In genomic region chr2:141528990-141529389, GRCh38 we compare ENCODE assay signal across 19 cellular contexts.
DNase-seq lines count a peak whose midpoint lies in the region; ATAC-seq and TF ChIP-seq lines count a peak whose summit lies in the region.
"Had no signal": no experiment of that assay in that cellular context is flagged by ENCODE, and none has a peak within 500 bp of the region (broad histone marks: within the 10 kb centered on the region; RNA-seq: fewer than 3 reads in every experiment).

No MANE protein-coding gene starts in this region.

- H3K4me3 ChIP-seq in hepatocyte, result no peak overlapping the region
- H3K4me3 ChIP-seq in gastroesophageal sphincter, result no peak overlapping the region
- H3K4me3 ChIP-seq: left lung, upper lobe of left lung had no signal

- no peak overlapping the region for H3K4me2 ChIP-seq in hepatocyte
- H3K4me2 ChIP-seq: SK-N-SH had no signal

- H4K20me1 ChIP-seq in hepatocyte (ENCODE audit: insufficient read depth, poor library complexity, severe bottlenecking), result no peaks in the 10 kb centered on the region

- intact Hi-C loops in activated CD4-positive, alpha-beta T cell treated with anti-CD3 and anti-CD28 coated beads, Interleukin-2, amount 10 ng/mL, durations not matched to agents 24 days and 14 days (cut with micrococcal nuclease), result no loop called here

- 50% methylated on average over 5 of the region's 5 CpGs for WGBS in hepatocyte (ENCODE audit: low lambda C conversion rate, missing lambda C conversion rate)
- 30 to 35% methylated on average over 5 of the region's 5 CpGs for WGBS in gastroesophageal sphincter (ENCODE audit: low coverage in 1 of 2), 2 donors

- H3K4me1 ChIP-seq in hepatocyte (ENCODE audit: insufficient read depth), result no peaks in the 10 kb centered on the region
- H3K4me1 ChIP-seq in gastroesophageal sphincter, result no peaks in the 10 kb centered on the region
- H3K4me1 ChIP-seq: left lung, upper lobe of left lung had no signal

- H3K9me2 ChIP-seq in hepatocyte (replicated peaks; ENCODE audit: insufficient read depth), result no peaks in the 10 kb centered on the region
- H3K9me2 ChIP-seq: SK-N-SH had no signal

- H3K4me3 Mint-ChIP-seq in stimulated activated naive CD8-positive, alpha-beta T cell treated with anti-CD3 and anti-CD28 coated beads, Interleukin-15, amount 100 ng/mL, for 72 hours, result no peak overlapping the region
- no peak overlapping the region for H3K4me3 Mint-ChIP-seq in activated CD4-positive, alpha-beta T cell treated with anti-CD3 and anti-CD28 coated beads, Interleukin-2, amount 10 ng/mL, durations not matched to agents 24 days and 14 days
- H3K4me3 Mint-ChIP-seq: activated T-cell treated with anti-CD3 and anti-CD28 coated beads, Interleukin-2, amount 50 U/mL, for 24 hours had no signal

- DNase-seq in hepatocyte (ENCODE audit: low spot score), result no peak
- DNase-seq in stimulated activated naive CD8-positive, alpha-beta T cell treated with anti-CD3 and anti-CD28 coated beads, Interleukin-15, amount 100 ng/mL, for 72 hours, result no peak
- DNase-seq in activated T-cell treated with anti-CD3 and anti-CD28 coated beads, Interleukin-2, amount 50 U/mL, for 48 hours, result no peak
- no peak for DNase-seq in activated CD4-positive, alpha-beta T cell treated with anti-CD3 and anti-CD28 coated beads, Interleukin-2, amount 10 ng/mL, durations not matched to agents 24 days and 14 days
- DNase-seq: activated CD4-positive, alpha-beta T cell treated with anti-CD3 and anti-CD28 coated beads, Interleukin-2, amount 50 U/mL, for 4 hours; activated T-cell treated with anti-CD3 and anti-CD28 coated beads, Interleukin-2, amount 50 U/mL, for 24 hours; DMS153; H7; KG1; NCI-H510A; occipital lobe; SK-N-SH; upper lobe of left lung had no signal

- H3K27me3 Mint-ChIP-seq in stimulated activated naive CD8-positive, alpha-beta T cell treated with anti-CD3 and anti-CD28 coated beads, Interleukin-15, amount 100 ng/mL, for 72 hours, result no peaks in the 10 kb centered on the region
- no peaks in the 10 kb centered on the region for H3K27me3 Mint-ChIP-seq in activated CD4-positive, alpha-beta T cell treated with anti-CD3 and anti-CD28 coated beads, Interleukin-2, amount 10 ng/mL, durations not matched to agents 24 days and 14 days
- H3K27me3 Mint-ChIP-seq: activated T-cell treated with anti-CD3 and anti-CD28 coated beads, Interleukin-2, amount 50 U/mL, for 24 hours had no signal

- no peaks in the 10 kb centered on the region for H3K36me3 Mint-ChIP-seq in activated CD4-positive, alpha-beta T cell treated with anti-CD3 and anti-CD28 coated beads, Interleukin-2, amount 10 ng/mL, durations not matched to agents 24 days and 14 days (ENCODE audit: low read depth)

- H3K27me3 ChIP-seq in hepatocyte, result no peaks in the 10 kb centered on the region
- H3K27me3 ChIP-seq in gastroesophageal sphincter, result no peaks in the 10 kb centered on the region
- H3K27me3 ChIP-seq: left lung, upper lobe of left lung had no signal

- TF ChIP-seq CTCF in hepatocyte (IDR thresholded peaks at IDR 0.05; ENCODE audit: poor library complexity), result no peak
- no peak for TF ChIP-seq CTCF in gastroesophageal sphincter (IDR thresholded peaks at IDR 0.05)

- H3K27ac ChIP-seq in hepatocyte (no peak overlapping the region), gastroesophageal sphincter (no peak overlapping the region)
- H3K27ac ChIP-seq: left lung, upper lobe of left lung had no signal

- TF ChIP-seq EP300 in gastroesophageal sphincter (IDR thresholded peaks at IDR 0.05), result no peak

- H3K4me1 Mint-ChIP-seq in stimulated activated naive CD8-positive, alpha-beta T cell treated with anti-CD3 and anti-CD28 coated beads, Interleukin-15, amount 100 ng/mL, for 72 hours, result no peaks in the 10 kb centered on the region
- H3K4me1 Mint-ChIP-seq in activated CD4-positive, alpha-beta T cell treated with anti-CD3 and anti-CD28 coated beads, Interleukin-2, amount 10 ng/mL, durations not matched to agents 24 days and 14 days, result no peaks in the 10 kb centered on the region

- no peaks in the 10 kb centered on the region for H3K79me2 ChIP-seq in hepatocyte

- H3K36me3 ChIP-seq in hepatocyte (replicated peaks; ENCODE audit: insufficient read depth, low read depth) (no peaks in the 10 kb centered on the region), gastroesophageal sphincter (no peaks in the 10 kb centered on the region)
- H3K36me3 ChIP-seq: left lung, upper lobe of left lung had no signal

- peak overlapping the region; percentile 6 for H2AFZ ChIP-seq in hepatocyte

- H3K9me3 ChIP-seq in hepatocyte (ENCODE audit: low read depth) (no peaks in the 10 kb centered on the region), gastroesophageal sphincter (no peaks in the 10 kb centered on the region)
- H3K9me3 ChIP-seq: left lung, SK-N-SH, upper lobe of left lung had no signal

- ATAC-seq in GM18517 (IDR thresholded peaks at IDR 0.05; ENCODE audit: unreplicated experiment) (peak; percentile 62), GM21717 (IDR thresholded peaks at IDR 0.05; ENCODE audit: unreplicated experiment) (peak; percentile 72), HG03103 (IDR thresholded peaks at IDR 0.05; ENCODE audit: low read depth, unreplicated experiment) (peak; percentile 81), gastroesophageal sphincter (no peak)
- no peak for ATAC-seq in stimulated activated naive CD8-positive, alpha-beta T cell treated with anti-CD3 and anti-CD28 coated beads, Interleukin-15, amount 100 ng/mL, for 72 hours
- ATAC-seq: left lung, sciatic nerve had no signal

- TF ChIP-seq POLR2A in gastroesophageal sphincter (IDR thresholded peaks at IDR 0.05), result no peak

- no peak overlapping the region for H3K27ac Mint-ChIP-seq in stimulated activated naive CD8-positive, alpha-beta T cell treated with anti-CD3 and anti-CD28 coated beads, Interleukin-15, amount 100 ng/mL, for 72 hours
- no peak overlapping the region for H3K27ac Mint-ChIP-seq in activated CD4-positive, alpha-beta T cell treated with anti-CD3 and anti-CD28 coated beads, Interleukin-2, amount 10 ng/mL, durations not matched to agents 24 days and 14 days
- H3K27ac Mint-ChIP-seq: activated T-cell treated with anti-CD3 and anti-CD28 coated beads, Interleukin-2, amount 50 U/mL, for 24 hours had no signal

- peaks cover 6 to 11% of the 10 kb centered on the region in 2 donors for H3K9me3 Mint-ChIP-seq in stimulated activated naive CD8-positive, alpha-beta T cell treated with anti-CD3 and anti-CD28 coated beads, Interleukin-15, amount 100 ng/mL, for 72 hours
- no peaks in the 10 kb centered on the region for H3K9me3 Mint-ChIP-seq in activated CD4-positive, alpha-beta T cell treated with anti-CD3 and anti-CD28 coated beads, Interleukin-2, amount 10 ng/mL, durations not matched to agents 24 days and 14 days

Comparison
In these comparisons a context has a peak if more than half of its experiments do, and no peak if none do; other contexts are left out.
1. ATAC-seq: peak in GM18517 (single experiment), GM21717 (single experiment) and HG03103 (single experiment); none in stimulated activated naive CD8-positive, alpha-beta T cell treated with anti-CD3 and anti-CD28 coated beads, Interleukin-15, amount 100 ng/mL, for 72 hours (single experiment) and gastroesophageal sphincter (single experiment).